Comparison of ENCODE assay signal across 1 cellular context in the genomic region with DNA sequence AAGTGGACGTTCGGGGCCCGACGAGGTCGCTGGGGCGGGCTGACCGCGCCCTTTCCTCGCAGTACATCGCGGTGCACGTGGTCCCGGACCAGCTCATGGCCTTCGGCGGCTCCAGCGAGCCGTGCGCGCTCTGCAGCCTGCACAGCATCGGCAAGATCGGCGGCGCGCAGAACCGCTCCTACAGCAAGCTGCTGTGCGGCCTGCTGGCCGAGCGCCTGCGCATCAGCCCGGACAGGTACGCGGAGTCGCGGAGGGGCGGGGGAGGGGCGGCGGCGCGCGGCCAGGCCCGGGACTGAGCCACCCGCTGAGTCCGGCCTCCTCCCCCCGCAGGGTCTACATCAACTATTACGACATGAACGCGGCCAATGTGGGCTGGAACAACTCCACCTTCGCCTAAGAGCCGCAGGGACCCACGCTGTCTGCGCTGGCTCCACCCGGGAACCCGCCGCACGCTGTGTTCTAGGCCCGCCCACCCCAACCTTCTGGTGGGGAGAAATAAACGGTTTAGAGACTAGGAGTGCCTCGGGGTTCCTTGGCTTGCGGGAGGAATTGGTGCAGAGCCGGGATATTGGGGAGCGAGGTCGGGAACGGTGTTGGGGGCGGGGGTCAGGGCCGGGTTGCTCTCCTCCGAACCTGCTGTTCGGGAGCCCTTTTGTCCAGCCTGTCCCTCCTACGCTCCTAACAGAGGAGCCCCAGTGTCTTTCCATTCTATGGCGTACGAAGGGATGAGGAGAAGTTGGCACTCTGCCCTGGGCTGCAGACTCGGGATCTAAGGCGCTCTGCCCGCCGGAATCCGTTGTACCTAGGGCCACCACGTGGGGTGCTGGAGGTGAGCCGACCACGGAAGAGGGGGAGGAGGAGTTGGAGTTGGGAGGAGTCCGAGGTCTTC.
TF ChIP-seq lines count a peak whose summit lies in the region.

No MANE protein-coding gene starts in this region.

TF ChIP-seq in HEK293, 187 proteins besides CTCF, POLR2A, EP300 and RAD21 (continued from another document and continues in another):
- no peak for TF ChIP-seq SCRT1 (tag by site-specific recombination; IDR thresholded peaks at IDR 0.05; ENCODE audit: borderline replicate concordance)
- TF ChIP-seq, protein P1, sequence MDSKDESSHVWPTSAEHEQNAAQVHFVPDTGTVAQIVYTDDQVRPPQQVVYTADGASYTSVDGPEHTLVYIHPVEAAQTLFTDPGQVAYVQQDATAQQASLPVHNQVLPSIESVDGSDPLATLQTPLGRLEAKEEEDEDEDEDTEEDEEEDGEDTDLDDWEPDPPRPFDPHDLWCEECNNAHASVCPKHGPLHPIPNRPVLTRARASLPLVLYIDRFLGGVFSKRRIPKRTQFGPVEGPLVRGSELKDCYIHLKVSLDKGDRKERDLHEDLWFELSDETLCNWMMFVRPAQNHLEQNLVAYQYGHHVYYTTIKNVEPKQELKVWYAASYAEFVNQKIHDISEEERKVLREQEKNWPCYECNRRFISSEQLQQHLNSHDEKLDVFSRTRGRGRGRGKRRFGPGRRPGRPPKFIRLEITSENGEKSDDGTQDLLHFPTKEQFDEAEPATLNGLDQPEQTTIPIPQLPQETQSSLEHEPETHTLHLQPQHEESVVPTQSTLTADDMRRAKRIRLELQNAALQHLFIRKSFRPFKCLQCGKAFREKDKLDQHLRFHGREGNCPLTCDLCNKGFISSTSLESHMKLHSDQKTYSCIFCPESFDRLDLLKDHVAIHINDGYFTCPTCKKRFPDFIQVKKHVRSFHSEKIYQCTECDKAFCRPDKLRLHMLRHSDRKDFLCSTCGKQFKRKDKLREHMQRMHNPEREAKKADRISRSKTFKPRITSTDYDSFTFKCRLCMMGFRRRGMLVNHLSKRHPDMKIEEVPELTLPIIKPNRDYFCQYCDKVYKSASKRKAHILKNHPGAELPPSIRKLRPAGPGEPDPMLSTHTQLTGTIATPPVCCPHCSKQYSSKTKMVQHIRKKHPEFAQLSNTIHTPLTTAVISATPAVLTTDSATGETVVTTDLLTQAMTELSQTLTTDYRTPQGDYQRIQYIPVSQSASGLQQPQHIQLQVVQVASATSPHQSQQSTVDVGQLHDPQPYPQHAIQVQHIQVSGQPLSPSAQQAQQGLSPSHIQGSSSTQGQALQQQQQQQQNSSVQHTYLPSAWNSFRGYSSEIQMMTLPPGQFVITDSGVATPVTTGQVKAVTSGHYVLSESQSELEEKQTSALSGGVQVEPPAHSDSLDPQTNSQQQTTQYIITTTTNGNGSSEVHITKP (tag by site-specific recombination; IDR thresholded peaks at IDR 0.05), result peak; percentile 73
- no peak for TF ChIP-seq SCRT2 (tag by site-specific recombination; IDR thresholded peaks at IDR 0.05)
- 0 out of 2 replicates have a peak, but pooled peaks have one; percentile 8 for TF ChIP-seq ZNF76 (tag by site-specific recombination; IDR thresholded peaks at IDR 0.05; ENCODE audit: borderline replicate concordance, low read depth)
- no peak for TF ChIP-seq ZNF664 (tag by site-specific recombination; IDR thresholded peaks at IDR 0.05)
- TF ChIP-seq, protein P2, sequence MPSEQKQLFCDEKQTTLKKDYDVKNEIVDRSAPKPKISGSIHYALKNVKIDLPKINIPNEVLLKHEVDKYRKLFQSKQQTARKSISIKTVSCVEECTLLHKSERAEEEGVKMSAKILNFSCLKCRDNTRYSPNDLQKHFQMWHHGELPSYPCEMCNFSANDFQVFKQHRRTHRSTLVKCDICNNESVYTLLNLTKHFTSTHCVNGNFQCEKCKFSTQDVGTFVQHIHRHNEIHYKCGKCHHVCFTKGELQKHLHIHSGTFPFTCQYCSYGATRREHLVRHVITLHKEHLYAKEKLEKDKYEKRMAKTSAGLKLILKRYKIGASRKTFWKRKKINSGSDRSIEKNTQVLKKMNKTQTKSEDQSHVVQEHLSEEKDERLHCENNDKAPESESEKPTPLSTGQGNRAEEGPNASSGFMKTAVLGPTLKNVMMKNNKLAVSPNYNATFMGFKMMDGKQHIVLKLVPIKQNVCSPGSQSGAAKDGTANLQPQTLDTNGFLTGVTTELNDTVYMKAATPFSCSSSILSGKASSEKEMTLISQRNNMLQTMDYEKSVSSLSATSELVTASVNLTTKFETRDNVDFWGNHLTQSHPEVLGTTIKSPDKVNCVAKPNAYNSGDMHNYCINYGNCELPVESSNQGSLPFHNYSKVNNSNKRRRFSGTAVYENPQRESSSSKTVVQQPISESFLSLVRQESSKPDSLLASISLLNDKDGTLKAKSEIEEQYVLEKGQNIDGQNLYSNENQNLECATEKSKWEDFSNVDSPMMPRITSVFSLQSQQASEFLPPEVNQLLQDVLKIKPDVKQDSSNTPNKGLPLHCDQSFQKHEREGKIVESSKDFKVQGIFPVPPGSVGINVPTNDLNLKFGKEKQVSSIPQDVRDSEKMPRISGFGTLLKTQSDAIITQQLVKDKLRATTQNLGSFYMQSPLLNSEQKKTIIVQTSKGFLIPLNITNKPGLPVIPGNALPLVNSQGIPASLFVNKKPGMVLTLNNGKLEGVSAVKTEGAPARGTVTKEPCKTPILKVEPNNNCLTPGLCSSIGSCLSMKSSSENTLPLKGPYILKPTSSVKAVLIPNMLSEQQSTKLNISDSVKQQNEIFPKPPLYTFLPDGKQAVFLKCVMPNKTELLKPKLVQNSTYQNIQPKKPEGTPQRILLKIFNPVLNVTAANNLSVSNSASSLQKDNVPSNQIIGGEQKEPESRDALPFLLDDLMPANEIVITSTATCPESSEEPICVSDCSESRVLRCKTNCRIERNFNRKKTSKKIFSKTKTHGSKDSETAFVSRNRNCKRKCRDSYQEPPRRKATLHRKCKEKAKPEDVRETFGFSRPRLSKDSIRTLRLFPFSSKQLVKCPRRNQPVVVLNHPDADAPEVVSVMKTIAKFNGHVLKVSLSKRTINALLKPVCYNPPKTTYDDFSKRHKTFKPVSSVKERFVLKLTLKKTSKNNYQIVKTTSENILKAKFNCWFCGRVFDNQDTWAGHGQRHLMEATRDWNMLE (tag by site-specific recombination; conservative IDR thresholded peaks at IDR 0.05; ENCODE audit: low read depth), result no peak
- no peak for TF ChIP-seq ZBTB49 (tag by site-specific recombination; IDR thresholded peaks at IDR 0.05; ENCODE audit: low read depth)
- TF ChIP-seq ZNF398 (tag by site-specific recombination; IDR thresholded peaks at IDR 0.05), result peak; percentile 38
- TF ChIP-seq ZNF501 (tag by site-specific recombination; IDR thresholded peaks at IDR 0.05), result no peak; the same call in 1 of the 2 replicates
- TF ChIP-seq ZNF302 (tag by site-specific recombination; IDR thresholded peaks at IDR 0.05; ENCODE audit: low read depth), result no peak
- no peak for TF ChIP-seq ZNF274 (IDR thresholded peaks at IDR 0.05; ENCODE audit: low read length)
- no peak for TF ChIP-seq ZNF274 (tag by site-specific recombination; IDR thresholded peaks at IDR 0.05; ENCODE audit: borderline replicate concordance)
- TF ChIP-seq ZNF48 (tag by site-specific recombination; IDR thresholded peaks at IDR 0.05), result no peak
- TF ChIP-seq KLF8 (tag by site-specific recombination; IDR thresholded peaks at IDR 0.05), result peak; percentile 82
- peak; percentile 98 for TF ChIP-seq ZIC2 (tag by site-specific recombination; IDR thresholded peaks at IDR 0.05)
- no peak for TF ChIP-seq ZNF114 (tag by site-specific recombination; IDR thresholded peaks at IDR 0.05)
- TF ChIP-seq ZBTB17 (tag by site-specific recombination; IDR thresholded peaks at IDR 0.05), result peak; percentile 50
- TF ChIP-seq PRDM4 (tag by site-specific recombination; IDR thresholded peaks at IDR 0.05), result 0 out of 2 replicates have a peak, but pooled peaks have one; percentile 12
- TF ChIP-seq, protein P3, sequence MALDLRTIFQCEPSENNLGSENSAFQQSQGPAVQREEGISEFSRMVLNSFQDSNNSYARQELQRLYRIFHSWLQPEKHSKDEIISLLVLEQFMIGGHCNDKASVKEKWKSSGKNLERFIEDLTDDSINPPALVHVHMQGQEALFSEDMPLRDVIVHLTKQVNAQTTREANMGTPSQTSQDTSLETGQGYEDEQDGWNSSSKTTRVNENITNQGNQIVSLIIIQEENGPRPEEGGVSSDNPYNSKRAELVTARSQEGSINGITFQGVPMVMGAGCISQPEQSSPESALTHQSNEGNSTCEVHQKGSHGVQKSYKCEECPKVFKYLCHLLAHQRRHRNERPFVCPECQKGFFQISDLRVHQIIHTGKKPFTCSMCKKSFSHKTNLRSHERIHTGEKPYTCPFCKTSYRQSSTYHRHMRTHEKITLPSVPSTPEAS (tag by site-specific recombination; IDR thresholded peaks at IDR 0.05), result no peak
- no peak for TF ChIP-seq ZNF513 (tag by site-specific recombination; IDR thresholded peaks at IDR 0.05)
- TF ChIP-seq ZNF23 (tag by site-specific recombination; IDR thresholded peaks at IDR 0.05; ENCODE audit: borderline replicate concordance), result no peak
- TF ChIP-seq FEZF1 (tag by site-specific recombination; IDR thresholded peaks at IDR 0.05), result no peak
- no peak for TF ChIP-seq ZNF521 (tag by site-specific recombination; IDR thresholded peaks at IDR 0.05)
- TF ChIP-seq ZNF211 (tag by site-specific recombination; IDR thresholded peaks at IDR 0.05; ENCODE audit: low read depth), result no peak
- TF ChIP-seq BCL6B (tag by site-specific recombination; IDR thresholded peaks at IDR 0.05), result no peak
- TF ChIP-seq AEBP2 (tag by site-specific recombination; IDR thresholded peaks at IDR 0.05; ENCODE audit: borderline replicate concordance), result no peak
- no peak for TF ChIP-seq ZNF2 (tag by site-specific recombination; IDR thresholded peaks at IDR 0.05)
